Comparison of ENCODE assay signal across 11 cellular contexts in genomic region chr4:94454405-94454804, GRCh38. TPM values are rescaled to one million over a fixed set of nuclear protein-coding genes. Genes with fewer than 3 reads are reported as not detected.
DNase-seq lines count a peak whose midpoint lies in the region; ATAC-seq and TF ChIP-seq lines count a peak whose summit lies in the region.
"Had no signal": no experiment of that assay in that cellular context is flagged by ENCODE, and none has a peak within 500 bp of the region (broad histone marks: within the 10 kb centered on the region; RNA-seq: fewer than 3 reads in every experiment).

No MANE protein-coding gene starts in this region.

- H3K27ac ChIP-seq in heart left ventricle (peak overlapping the region; percentile 96 to 100 (median 99)), colonic mucosa (peak overlapping the region; percentile 97), vagina (no peak overlapping the region)

- no peak for TF ChIP-seq CTCF in heart left ventricle (IDR thresholded peaks at IDR 0.05)
- TF ChIP-seq CTCF in colonic mucosa (IDR thresholded peaks at IDR 0.05) = no peak
- no peak for TF ChIP-seq CTCF in mucosa of descending colon (IDR thresholded peaks at IDR 0.05)
- TF ChIP-seq CTCF in vagina (IDR thresholded peaks at IDR 0.05) = no peak

- intact Hi-C loops in heart left ventricle (cut with DNase I) (loop anchor here in 8 of 10 donors (2.0 to 10.0 kb wide), 11 partner anchors 42 to 148 kb away; no protein-coding TSS in a partner anchor), left cardiac atrium (cut with DNase I) (loop anchor here in 1 of 2 donors (10.0 kb wide), 1 partner anchor 140 kb away; no protein-coding TSS in a partner anchor), colonic mucosa (cut with DNase I) (loop anchor here (10.0 kb wide), 1 partner anchor 70 kb away; no protein-coding TSS in a partner anchor), mucosa of descending colon (cut with DNase I, micrococcal nuclease) (no loop called here), vagina (cut with DNase I) (loop anchor here (10.0 kb wide), 2 partner anchors 70 to 110 kb away; no protein-coding TSS in a partner anchor)

- H3K4me1 ChIP-seq in heart left ventricle = peaks cover 0 to 68% (median 28%) of the 10 kb centered on the region in 12 donors
- no peaks in the 10 kb centered on the region for H3K4me1 ChIP-seq in colonic mucosa
- H3K4me1 ChIP-seq in mucosa of descending colon (ENCODE audit: low read depth) = peaks cover 39% of the 10 kb centered on the region
- H3K4me1 ChIP-seq in vagina = peaks cover 33% of the 10 kb centered on the region

- H3K9ac ChIP-seq in colonic mucosa (ENCODE audit: low read depth in 2 of 2, low read length in 2 of 2) = peak overlapping the region in 1 of 2 donors; percentile 74

- no peak for DNase-seq in heart left ventricle
- DNase-seq in left cardiac atrium = no peak
- DNase-seq in colonic mucosa = no peak
- DNase-seq in mucosa of descending colon = no peak
- DNase-seq in vagina (ENCODE audit: extremely low spot score in 2 of 2) = no peak
- DNase-seq in SKM-1 (lab: John Stamatoyannopoulos, UW; ENCODE audit: unreplicated experiment) = no peak
- DNase-seq in G401 (ENCODE audit: low spot score) = no peak
- DNase-seq: immature natural killer cell; NCI-H2171; stimulated activated CD4-positive, alpha-beta T cell treated with anti-CD3 and anti-CD28 coated beads, Interleukin-4, amount 100 ng/mL, for 24 hours had no signal

- TF ChIP-seq POLR2A in heart left ventricle (IDR thresholded peaks at IDR 0.05) (no peak), vagina (IDR thresholded peaks at IDR 0.05) (no peak)

- 43 to 54% (median 50%) methylated on average over 2 of the region's 2 CpGs for WGBS in heart left ventricle, 4 donors

- in situ Hi-C loops in G401 (cut with HindIII; ENCODE audit: low sequenced_read_pairs) = no loop called here

- H3K9me3 ChIP-seq in heart left ventricle (no peaks in the 10 kb centered on the region), colonic mucosa (no peaks in the 10 kb centered on the region), mucosa of descending colon (no peaks in the 10 kb centered on the region), vagina (no peaks in the 10 kb centered on the region)

- H3K36me3 ChIP-seq in heart left ventricle (peaks cover 0 to 30% (median 17%) of the 10 kb centered on the region in 9 donors), colonic mucosa (no peaks in the 10 kb centered on the region), mucosa of descending colon (ENCODE audit: low read depth) (no peaks in the 10 kb centered on the region), vagina (no peaks in the 10 kb centered on the region)

- H3K4me3 ChIP-seq in heart left ventricle (peak overlapping the region; percentile 11 to 99 (median 92)), colonic mucosa (peak overlapping the region; percentile 95), mucosa of descending colon (peak overlapping the region; percentile 9), vagina (peak overlapping the region; percentile 7 to 97)

- H3K27me3 ChIP-seq in heart left ventricle (no peaks in the 10 kb centered on the region), colonic mucosa (no peaks in the 10 kb centered on the region), vagina (no peaks in the 10 kb centered on the region)

- ATAC-seq in heart left ventricle (no peak), left cardiac atrium (no peak), mucosa of descending colon (no peak)
- no peak for ATAC-seq in activated CD4-positive, CD25-positive, alpha-beta regulatory T cell treated with anti-CD3 and anti-CD28 coated beads, Interleukin-2, amount 50 U/mL, for 24 hours

RNA-seq across cellular contexts. Expression of gene PDLIM5, which starts 2.7 kb away (rescaled TPM):
- 1,000 to 10,000 TPM in 7 of 9 donors, 100 to 1,000 TPM in 2; 814 to 1,378 (median 1,064) TPM for total RNA-seq in heart left ventricle
- 100 to 1,000 TPM; 262 to 648 TPM for polyA plus RNA-seq in heart left ventricle
- 100 to 1,000 TPM; 626 to 644 TPM for total RNA-seq in left cardiac atrium
- 100 to 1,000 TPM; 129 to 168 TPM for total RNA-seq in colonic mucosa
- total RNA-seq in mucosa of descending colon = 100 to 1,000 TPM; 137 to 183 (median 160) TPM
- total RNA-seq in vagina = 137 TPM
- total RNA-seq in G401 (2014; rRNA removed; shearing (Covaris generic)) = 0.06 TPM in 1 of 2 replicates, not detected in the other

Comparison
In these comparisons a context has a peak if more than half of its experiments do, and no peak if none do; other contexts are left out.
1. H3K4me3 ChIP-seq: peak in every context shown above with its lines; median percentile 95 in colonic mucosa; 92 in heart left ventricle; 52 in vagina; 9 in mucosa of descending colon.
2. RNA of gene PDLIM5, which starts 2.7 kb away (total RNA-seq): 814 to 1,378 TPM in heart left ventricle, 626 to 644 TPM in left cardiac atrium, 129 to 168 TPM in colonic mucosa, 137 to 183 TPM in mucosa of descending colon and 137 TPM in vagina (single experiment); 0.06 TPM in G401; every median in the first group is over 100 times any median in the second.
3. intact Hi-C loops: an anchor here in heart left ventricle (2.0 to 10.0 kb wide), colonic mucosa (10.0 kb wide) and vagina (10.0 kb wide); none called in mucosa of descending colon.